In the genomic region with DNA sequence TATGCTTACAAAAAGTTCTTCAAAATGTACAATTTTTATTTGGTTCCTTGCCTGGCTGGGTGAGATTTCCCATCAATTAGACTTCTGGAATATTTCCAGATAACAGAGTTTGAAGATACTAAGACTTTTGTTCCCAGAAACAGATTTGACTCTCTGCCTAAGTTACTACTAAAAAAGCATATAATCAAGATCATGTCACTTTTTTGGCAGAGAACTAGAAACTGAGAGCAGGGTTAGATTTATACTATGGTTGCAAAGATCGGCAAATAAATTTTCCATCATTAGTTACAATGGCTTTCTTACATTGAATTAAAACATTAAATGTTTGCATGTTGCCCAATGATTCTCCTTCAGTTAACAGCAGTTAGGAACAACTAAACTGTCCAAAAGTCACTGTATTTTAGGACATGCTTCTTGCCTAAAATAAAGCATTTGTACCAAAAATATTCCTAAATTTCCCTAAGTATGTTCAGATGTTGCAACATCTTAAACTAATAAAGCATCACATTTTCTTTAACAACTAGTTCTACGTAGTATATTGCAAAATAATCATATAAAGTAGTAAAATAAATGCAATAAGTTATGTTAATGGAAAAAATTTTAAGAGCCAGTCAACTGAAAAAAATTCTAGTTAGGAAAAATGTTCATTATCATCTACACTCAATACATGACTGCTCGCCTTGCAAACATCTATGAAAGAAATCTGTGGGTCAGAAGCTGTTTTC, we compare ENCODE assay signal across 17 cellular contexts.
A peak's percentile ranks its signal among the peaks of the same experiment; 100 is the strongest.
DNase-seq lines count a peak whose midpoint lies in the region; ATAC-seq, FAIRE-seq and TF ChIP-seq lines count a peak whose summit lies in the region.
"Had no signal": no experiment of that assay in that cellular context is flagged by ENCODE, and none has a peak within 500 bp of the region (broad histone marks: within the 10 kb centered on the region; RNA-seq: fewer than 3 reads in every experiment).

No MANE protein-coding gene starts in this region.

- no peak overlapping the region for H3K4me3 Mint-ChIP-seq in astrocyte (ENCODE audit: unreplicated experiment)
- H3K4me3 Mint-ChIP-seq: activated naive CD4-positive, alpha-beta T cell treated with anti-CD3 and anti-CD28 coated beads for 36 hours had no signal

- H3K4ac ChIP-seq in mesenchymal stem cell (ENCODE audit: low read depth in 1 of 2, low read length in 2 of 2) (no peak overlapping the region), mesendoderm (ENCODE audit: low read depth, low read length) (no peak overlapping the region)

- H3K27me3 ChIP-seq in astrocyte (ENCODE audit: insufficient read depth, low read length) (no peaks in the 10 kb centered on the region), mesenchymal stem cell (ENCODE audit: control insufficient read depth in 1 of 2, insufficient read depth in 1 of 2, low read length in 2 of 2) (no peaks in the 10 kb centered on the region), stomach smooth muscle (ENCODE audit: control insufficient read depth in 1 of 2, insufficient read depth in 2 of 2, low read length in 2 of 2) (no peaks in the 10 kb centered on the region), mesendoderm (ENCODE audit: insufficient read depth, low read length, poor library complexity) (no peaks in the 10 kb centered on the region)
- H3K27me3 ChIP-seq: BLaER1 had no signal

- H4K8ac ChIP-seq in mesenchymal stem cell (ENCODE audit: low read length) (no peak overlapping the region), mesendoderm (ENCODE audit: low read depth, low read length) (no peak overlapping the region)

- H3K4me2 ChIP-seq in astrocyte (ENCODE audit: low read length) (no peak overlapping the region), mesenchymal stem cell (ENCODE audit: low read length, poor library complexity, severe bottlenecking) (no peak overlapping the region), mesendoderm (ENCODE audit: low read length) (no peak overlapping the region)
- H3K4me2 ChIP-seq: BLaER1, PC-9 had no signal

- H3K36me3 ChIP-seq in astrocyte (ENCODE audit: insufficient read depth, low read length) (peaks cover 79% of the 10 kb centered on the region), mesenchymal stem cell (ENCODE audit: control insufficient read depth in 1 of 2, insufficient read depth in 2 of 2, low read depth in 1 of 2, low read length in 2 of 2) (peaks cover 10 to 83% of the 10 kb centered on the region in 2 experiments), stomach smooth muscle (ENCODE audit: control insufficient read depth in 2 of 2, insufficient read depth in 2 of 2, low read length in 2 of 2) (peaks cover 6 to 10% of the 10 kb centered on the region in 2 donors), mesendoderm (ENCODE audit: control insufficient read depth, insufficient read depth, low read length) (peaks cover 6% of the 10 kb centered on the region)

- no peak overlapping the region for H3K4me3 ChIP-seq in astrocyte (ENCODE audit: insufficient read depth, low read depth, low read length)
- no peak overlapping the region for H3K4me3 ChIP-seq in mesenchymal stem cell (ENCODE audit: insufficient read depth in 1 of 2, low read depth in 1 of 2, low read length in 2 of 2)
- H3K4me3 ChIP-seq in stomach smooth muscle (ENCODE audit: low read length in 2 of 2), result no peak overlapping the region
- H3K4me3 ChIP-seq in mesendoderm (ENCODE audit: low read length), result no peak overlapping the region
- H3K4me3 ChIP-seq: BLaER1, PC-9 had no signal

- H2BK15ac ChIP-seq in mesenchymal stem cell (ENCODE audit: low read depth, poor library complexity, severe bottlenecking), result no peak overlapping the region
- H2BK15ac ChIP-seq in mesendoderm (replicated peaks; ENCODE audit: low read depth), result no peak overlapping the region

- H3K9ac ChIP-seq in astrocyte (ENCODE audit: low read length), result no peak overlapping the region
- H3K9ac ChIP-seq in mesenchymal stem cell (ENCODE audit: low read length), result peak overlapping the region; percentile 53
- H3K9ac ChIP-seq in stomach smooth muscle (ENCODE audit: low read length in 2 of 2), result no peak overlapping the region
- H3K9ac ChIP-seq in mesendoderm (ENCODE audit: low read length), result no peak overlapping the region
- H3K9ac ChIP-seq: BLaER1 had no signal

- peaks cover 16% of the 10 kb centered on the region for H3K36me3 Mint-ChIP-seq in astrocyte (ENCODE audit: low read depth, unreplicated experiment)

- no peak overlapping the region for H2BK120ac ChIP-seq in mesenchymal stem cell (ENCODE audit: low read depth, low read length)
- no peak overlapping the region for H2BK120ac ChIP-seq in mesendoderm (ENCODE audit: low read depth, low read length)

- H3K9me3 ChIP-seq in astrocyte (ENCODE audit: insufficient read depth, low read depth, low read length) (no peaks in the 10 kb centered on the region), mesenchymal stem cell (ENCODE audit: control insufficient read depth, low read length) (no peaks in the 10 kb centered on the region), stomach smooth muscle (ENCODE audit: control insufficient read depth in 2 of 2, low read length in 2 of 2) (no peaks in the 10 kb centered on the region)
- H3K9me3 ChIP-seq: BLaER1 had no signal

- peaks cover 75% of the 10 kb centered on the region for H3K79me2 ChIP-seq in astrocyte (ENCODE audit: insufficient read depth, low read length)
- no peaks in the 10 kb centered on the region for H3K79me2 ChIP-seq in mesendoderm (ENCODE audit: control insufficient read depth, insufficient read depth, low read length)

- H3K4me1 ChIP-seq in astrocyte (ENCODE audit: insufficient read depth, low read length) (peaks cover 32% of the 10 kb centered on the region), mesenchymal stem cell (ENCODE audit: control insufficient read depth, insufficient read depth, low read depth, low read length) (peaks cover 2% of the 10 kb centered on the region), stomach smooth muscle (ENCODE audit: control insufficient read depth, insufficient read depth, low read length) (peaks cover 12% of the 10 kb centered on the region), mesendoderm (ENCODE audit: control insufficient read depth, low read depth, low read length) (no peaks in the 10 kb centered on the region)
- H3K4me1 ChIP-seq: BLaER1 had no signal

- DNase-seq in GM12892 (ENCODE audit: insufficient read length), result no peak
- DNase-seq in astrocyte (ENCODE audit: low read depth), result peak; percentile 64
- no peak for DNase-seq in mesenchymal stem cell
- DNase-seq in mesendoderm, result no peak
- no peak for DNase-seq in DMS53 treated with DMSO at 0.1 percent for 48 hours (lab: John Stamatoyannopoulos, UW; ENCODE audit: unreplicated experiment)
- DNase-seq in ecto neural progenitor cell (ENCODE audit: low spot score), result no peak
- DNase-seq: activated CD4-positive, alpha-beta T cell treated with anti-CD3 and anti-CD28 coated beads for 48 hours; activated naive CD4-positive, alpha-beta T cell treated with anti-CD3 and anti-CD28 coated beads for 36 hours; DMS153; NCI-H748 treated with DMSO at 0.1 percent for 48 hours; PC-9; posterior cingulate gyrus; substantia nigra had no signal

- H4K91ac ChIP-seq in mesenchymal stem cell (ENCODE audit: low read length), result no peak overlapping the region

- H3K27ac ChIP-seq in astrocyte (ENCODE audit: low read depth, low read length) (no peak overlapping the region), mesenchymal stem cell (ENCODE audit: low read length, poor library complexity, severe bottlenecking) (no peak overlapping the region), stomach smooth muscle (ENCODE audit: low read length) (peak overlapping the region; percentile 74), mesendoderm (ENCODE audit: low read depth, low read length) (no peak overlapping the region)
- H3K27ac ChIP-seq: BLaER1, PC-9 had no signal

- H3K18ac ChIP-seq in mesenchymal stem cell (ENCODE audit: low read depth in 1 of 2, low read length in 2 of 2), result no peak overlapping the region
- no peak overlapping the region for H3K18ac ChIP-seq in mesendoderm (ENCODE audit: low read length)

- H2BK5ac ChIP-seq in mesenchymal stem cell (ENCODE audit: low read depth, low read length, poor library complexity, severe bottlenecking) (no peak overlapping the region), mesendoderm (ENCODE audit: low read length) (no peak overlapping the region)

- H2AK5ac ChIP-seq in mesenchymal stem cell (ENCODE audit: low read length, severe bottlenecking) (no peak overlapping the region), mesendoderm (ENCODE audit: low read length) (no peak overlapping the region)

- no peak overlapping the region for H3K56ac ChIP-seq in mesendoderm (ENCODE audit: low read length)

- no peak for TF ChIP-seq POLR2A in GM12892 (IDR thresholded peaks at IDR 0.05; ENCODE audit: low read depth, low read length)

- no peaks in the 10 kb centered on the region for H3K9me3 Mint-ChIP-seq in astrocyte (ENCODE audit: unreplicated experiment)
- H3K9me3 Mint-ChIP-seq: activated naive CD4-positive, alpha-beta T cell treated with anti-CD3 and anti-CD28 coated beads for 36 hours had no signal

- TF ChIP-seq CTCF in astrocyte (IDR thresholded peaks at IDR 0.05; ENCODE audit: insufficient read depth, low read depth, low read length), result no peak

- H3K23ac ChIP-seq in mesenchymal stem cell (ENCODE audit: low read length in 2 of 2) (no peak overlapping the region), mesendoderm (ENCODE audit: low read length) (no peak overlapping the region)

- FAIRE-seq in GM12892 (lab: Jason Lieb, UNC), result peak; percentile 44
- no peak for FAIRE-seq in astrocyte (lab: Jason Lieb, UNC)

- no peak overlapping the region for H4K5ac ChIP-seq in mesendoderm (ENCODE audit: low read length)

- H3K79me1 ChIP-seq in mesenchymal stem cell (replicated peaks; ENCODE audit: low read length, poor library complexity, severe bottlenecking), result peaks cover 10% of the 10 kb centered on the region
- no peaks in the 10 kb centered on the region for H3K79me1 ChIP-seq in mesendoderm (ENCODE audit: low read length)

- WGBS in mesenchymal stem cell, result 100% methylated on average over 1 of the region's 3 CpGs
- no CpG with 5 or more reads among the region's 3 CpGs for WGBS in mesendoderm (ENCODE audit: extremely low coverage, insufficient coverage, low lambda C conversion rate)

- no peaks in the 10 kb centered on the region for H3K27me3 Mint-ChIP-seq in astrocyte (ENCODE audit: low read depth, unreplicated experiment)

- H3K14ac ChIP-seq in mesenchymal stem cell (ENCODE audit: low read length in 2 of 2), result no peak overlapping the region

- peaks cover 53% of the 10 kb centered on the region for H4K20me1 ChIP-seq in astrocyte (ENCODE audit: insufficient read depth, low read length)
- H4K20me1 ChIP-seq: BLaER1 had no signal

- H3K27ac Mint-ChIP-seq in astrocyte (ENCODE audit: unreplicated experiment), result no peak overlapping the region
- H3K27ac Mint-ChIP-seq: activated naive CD4-positive, alpha-beta T cell treated with anti-CD3 and anti-CD28 coated beads for 36 hours had no signal

- no peak overlapping the region for H2AFZ ChIP-seq in astrocyte (ENCODE audit: low read depth, low read length)
- H2AFZ ChIP-seq in mesenchymal stem cell (ENCODE audit: low read depth, low read length), result no peak overlapping the region
- H2AFZ ChIP-seq: PC-9 had no signal

- H3K4me1 Mint-ChIP-seq in astrocyte (ENCODE audit: low read depth, unreplicated experiment), result peaks cover 32% of the 10 kb centered on the region

- no peak for ATAC-seq in HG02840 (IDR thresholded peaks at IDR 0.05; ENCODE audit: low FRiP score, unreplicated experiment)
- ATAC-seq: left lobe of liver had no signal

- H2BK12ac ChIP-seq in mesenchymal stem cell (ENCODE audit: low read length in 2 of 2), result no peak overlapping the region
